In genomic region chr11:102559839-102560238, GRCh38 we compare ENCODE assay signal across 9 cellular contexts. TPM values are rescaled to one million over a fixed set of nuclear protein-coding genes. Genes with fewer than 3 reads are reported as not detected.
DNase-seq lines count a peak whose midpoint lies in the region; ATAC-seq and TF ChIP-seq lines count a peak whose summit lies in the region.
"Had no signal": no experiment of that assay in that cellular context is flagged by ENCODE, and none has a peak within 500 bp of the region (broad histone marks: within the 10 kb centered on the region; RNA-seq: fewer than 3 reads in every experiment).

No MANE protein-coding gene starts in this region.

- H3K27me3 Mint-ChIP-seq in osteocyte (ENCODE audit: unreplicated experiment) = no peaks in the 10 kb centered on the region

- ATAC-seq in GM18870 (IDR thresholded peaks at IDR 0.05; ENCODE audit: unreplicated experiment) (peak; percentile 31), HG02588 (IDR thresholded peaks at IDR 0.05; ENCODE audit: unreplicated experiment) (peak; percentile 40)

- peaks cover 42% of the 10 kb centered on the region for H3K4me1 ChIP-seq in OCI-LY3 (ENCODE audit: low read length)

- H3K4me3 ChIP-seq in OCI-LY3 (ENCODE audit: low read length) = no peak overlapping the region

- H3K4me1 Mint-ChIP-seq in osteocyte (ENCODE audit: unreplicated experiment) = peaks cover 27% of the 10 kb centered on the region

- DNase-seq in osteocyte (ENCODE audit: extremely low spot score, unreplicated experiment) (no peak), T-helper 1 cell (no peak), HuH-7 (ENCODE audit: low spot score) (no peak), mesenteric fat pad (ENCODE audit: low spot score) (no peak), NCI-H748 (lab: John Stamatoyannopoulos, UW; ENCODE audit: unreplicated experiment) (no peak)
- DNase-seq: activated CD4-positive, alpha-beta T cell treated with anti-CD3 and anti-CD28 coated beads for 48 hours had no signal

- no peaks in the 10 kb centered on the region for H3K27me3 ChIP-seq in OCI-LY3 (ENCODE audit: low read depth, low read length)

- H3K27ac Mint-ChIP-seq in osteocyte (ENCODE audit: unreplicated experiment) = peak overlapping the region; percentile 85

- no peak overlapping the region for H3K4me3 Mint-ChIP-seq in osteocyte (ENCODE audit: unreplicated experiment)

- no peaks in the 10 kb centered on the region for H3K79me2 ChIP-seq in OCI-LY3 (ENCODE audit: low read length)

- no peak overlapping the region for H3K9ac ChIP-seq in OCI-LY3 (ENCODE audit: low read length)

- H3K36me3 ChIP-seq in OCI-LY3 (replicated peaks; ENCODE audit: low read depth, low read length) = no peaks in the 10 kb centered on the region

- peak overlapping the region; percentile 57 for H3K27ac ChIP-seq in OCI-LY3 (ENCODE audit: low read length)

- H3K4me2 ChIP-seq in OCI-LY3 (ENCODE audit: low read length) = peak overlapping the region; percentile 68

- no peak for TF ChIP-seq CTCF in OCI-LY3 (IDR thresholded peaks at IDR 0.05; ENCODE audit: low read depth, low read length)
- no peak for TF ChIP-seq CTCF in osteocyte (IDR thresholded peaks at IDR 0.05)

- no peaks in the 10 kb centered on the region for H4K20me1 ChIP-seq in OCI-LY3 (ENCODE audit: insufficient read depth, low read length)

- no peaks in the 10 kb centered on the region for H3K36me3 Mint-ChIP-seq in osteocyte (ENCODE audit: unreplicated experiment)

- no peaks in the 10 kb centered on the region for H3K9me3 Mint-ChIP-seq in osteocyte (ENCODE audit: unreplicated experiment)

- no peaks in the 10 kb centered on the region for H3K9me3 ChIP-seq in OCI-LY3 (ENCODE audit: insufficient read depth, low read length)

- 0 out of 2 replicates have a peak overlapping the region, but pooled peaks have one; percentile 25 for H2AFZ ChIP-seq in OCI-LY3 (ENCODE audit: low read depth, low read length)

RNA-seq across cellular contexts. Expression of gene MMP7, which starts 29.3 kb away (rescaled TPM):
- total RNA-seq in osteocyte = not detected in 2 replicates
- 2.5 TPM for total RNA-seq in mesenteric fat pad
